ENCODE assay signal across 18 cellular contexts in genomic region chr18:45554070-45554767, GRCh38.
DNase-seq lines count a peak whose midpoint lies in the region; ATAC-seq, FAIRE-seq and TF ChIP-seq lines count a peak whose summit lies in the region.
"Had no signal": no experiment of that assay in that cellular context is flagged by ENCODE, and none has a peak within 500 bp of the region (broad histone marks: within the 10 kb centered on the region; RNA-seq: fewer than 3 reads in every experiment).

No MANE protein-coding gene starts in this region.

- FAIRE-seq in A549 (lab: Jason Lieb, UNC), result no peak

- H3K79me2 ChIP-seq in osteoblast (ENCODE audit: insufficient read depth, low read length), result no peaks in the 10 kb centered on the region

- H3K9me3 ChIP-seq in A549 (no peaks in the 10 kb centered on the region), osteoblast (ENCODE audit: low read depth, low read length) (no peaks in the 10 kb centered on the region)
- H3K9me3 ChIP-seq: HAP-1 had no signal

- H4K20me1 ChIP-seq in osteoblast (ENCODE audit: insufficient read depth, low read length), result no peaks in the 10 kb centered on the region

- peaks cover 44% of the 10 kb centered on the region for H3K4me1 Mint-ChIP-seq in nephron

- CTCF ChIA-PET in A549 (lab: Yijun Ruan, JAX), result no interaction called here

- no peaks in the 10 kb centered on the region for H3K36me3 ChIP-seq in osteoblast (ENCODE audit: insufficient read depth, low read length)
- H3K36me3 ChIP-seq: HAP-1 had no signal

- no peak overlapping the region for H2AFZ ChIP-seq in osteoblast (ENCODE audit: low read length)

- H3K4me3 Mint-ChIP-seq in nephron, result no peak overlapping the region

- H3K4me3 ChIP-seq in A549 (no peak overlapping the region), osteoblast (ENCODE audit: insufficient read depth, low read length) (no peak overlapping the region)
- H3K4me3 ChIP-seq: HAP-1 had no signal

- no peak for TF ChIP-seq POLR2A in A549 (IDR thresholded peaks at IDR 0.05; ENCODE audit: low read length)

- ATAC-seq in A549 (no peak), left cardiac atrium (peak; percentile 68 to 70), GM19467 (IDR thresholded peaks at IDR 0.05; ENCODE audit: unreplicated experiment) (no peak)

- no peak for TF ChIP-seq RAD21 in A549 (conservative IDR thresholded peaks at IDR 0.05 in 1 of 2, IDR thresholded peaks at IDR 0.05 in 1 of 2)

- POLR2A ChIA-PET in A549 (lab: Yijun Ruan, JAX), result no interaction called here

- no peaks in the 10 kb centered on the region for H3K27me3 Mint-ChIP-seq in nephron (ENCODE audit: low read depth)

- H3K27ac Mint-ChIP-seq in nephron, result peak overlapping the region; percentile 89 to 95 (median 95)

- H3K36me3 Mint-ChIP-seq in nephron (ENCODE audit: low read depth), result no peaks in the 10 kb centered on the region

- TF ChIP-seq CTCF in A549 (IDR thresholded peaks at IDR 0.05), result no peak
- TF ChIP-seq CTCF in nephron (IDR thresholded peaks at IDR 0.05; ENCODE audit: unreplicated experiment in 3 of 3), result no peak
- TF ChIP-seq CTCF in osteoblast (IDR thresholded peaks at IDR 0.05; ENCODE audit: extremely low read depth, low read depth, low read length), result no peak

- DNase-seq in A549 (ENCODE audit: low read depth in 1 of 2, low spot score in 1 of 2) (no peak), NCI-H2227 (lab: John Stamatoyannopoulos, UW; ENCODE audit: unreplicated experiment) (peak; percentile 83), left cardiac atrium (no peak), NCI-H2107 treated with DMSO at 0.1 percent for 48 hours (lab: John Stamatoyannopoulos, UW; ENCODE audit: unreplicated experiment) (no peak), osteoblast (ENCODE audit: insufficient read length, low spot score, missing footprints) (no peak)
- DNase-seq: ACHN, COR-L47, EL, IMR-90, Kasumi-1, MM.1S, NCI-H1092 treated with DMSO at 0.1 percent for 48 hours, NCI-H187 treated with DMSO at 0.1 percent for 48 hours, NCI-H2171 treated with DMSO at 0.1 percent for 48 hours, NCI-H510A treated with DMSO at 0.1 percent for 48 hours had no signal

- H3K27me3 ChIP-seq in osteoblast (ENCODE audit: insufficient read depth, low read length), result peaks cover 24% of the 10 kb centered on the region

- WGBS in A549 (ENCODE audit: missing lambda C conversion rate), result 19% methylated on average over 8 of the region's 10 CpGs

- no peaks in the 10 kb centered on the region for H3K9me3 Mint-ChIP-seq in nephron

- H3K4me1 ChIP-seq in A549 (no peaks in the 10 kb centered on the region), osteoblast (ENCODE audit: insufficient read depth, low read length) (no peaks in the 10 kb centered on the region)
- H3K4me1 ChIP-seq: HAP-1 had no signal

- H3K27ac ChIP-seq in A549 (no peak overlapping the region), osteoblast (ENCODE audit: low read depth, low read length) (no peak overlapping the region)

- intact Hi-C loops in left cardiac atrium (cut with DNase I), result no loop called here

- no peak for TF ChIP-seq EP300 in A549 (IDR thresholded peaks at IDR 0.05)

- H3K4me2 ChIP-seq in A549 (no peak overlapping the region), osteoblast (ENCODE audit: insufficient read depth, low read length) (no peak overlapping the region)

TF ChIP-seq in A549, 52 proteins besides CTCF, POLR2A, EP300 and RAD21:
- TF ChIP-seq MAFK (IDR thresholded peaks at IDR 0.05; ENCODE audit: partially characterized antibody) (peak; percentile 8), KDM1A (IDR thresholded peaks at IDR 0.05; ENCODE audit: low read depth) (no peak), PBX3 (IDR thresholded peaks at IDR 0.05) (no peak), CBX2 (IDR thresholded peaks at IDR 0.05; ENCODE audit: borderline replicate concordance, low read depth) (no peak)

Comparison
In these comparisons a context has a peak if more than half of its experiments do, and no peak if none do; other contexts are left out.
1. ATAC-seq: peak in left cardiac atrium (2 of 2); none in A549 (0 of 2) and GM19467 (single experiment).